In the genomic region with DNA sequence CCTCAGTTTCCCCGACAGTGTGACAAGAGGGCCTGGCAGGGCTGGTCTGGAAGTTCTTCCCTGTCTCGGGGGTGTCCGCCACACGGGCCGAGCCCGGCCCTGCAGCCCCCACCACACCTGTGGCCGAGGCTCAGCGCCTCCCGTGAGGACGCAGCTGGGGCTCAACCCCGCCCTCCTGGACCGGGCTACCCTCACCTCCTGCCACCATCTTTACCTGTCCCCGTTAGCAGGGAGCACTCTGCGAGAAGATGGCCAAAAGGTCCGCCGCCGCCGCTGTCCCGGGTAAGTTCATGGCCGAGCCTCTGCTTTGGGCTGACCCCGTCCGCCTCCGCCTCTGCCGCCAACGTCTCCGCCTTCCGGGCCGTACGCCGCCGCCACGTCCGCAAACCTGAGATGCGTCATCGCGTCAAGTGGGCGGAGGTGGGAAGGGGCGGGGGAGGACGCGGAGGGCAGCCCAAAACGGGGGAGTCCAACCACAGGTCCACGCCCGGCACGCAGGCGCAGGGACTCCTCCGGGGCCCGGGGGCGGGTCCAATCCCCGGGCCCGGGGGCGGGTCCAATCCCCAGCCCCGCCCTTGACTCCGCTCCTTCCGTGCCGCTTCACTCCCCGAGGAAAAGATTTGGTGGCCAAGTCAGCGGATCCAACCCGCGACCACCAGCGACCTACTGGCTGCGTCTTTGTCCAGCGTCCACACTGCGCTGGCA, we compare ENCODE assay signal across 1 cellular context.
TF ChIP-seq lines count a peak whose summit lies in the region.

A gene (minus strand): TSS at position 351 of the 705 bp plus-strand sequence. CDS start 4,295 bp downstream, outside the sequence.

TF ChIP-seq in GM12878, 131 proteins besides CTCF, POLR2A, EP300 and RAD21 (continued from another document and continues in another):
- TF ChIP-seq, protein P1, sequence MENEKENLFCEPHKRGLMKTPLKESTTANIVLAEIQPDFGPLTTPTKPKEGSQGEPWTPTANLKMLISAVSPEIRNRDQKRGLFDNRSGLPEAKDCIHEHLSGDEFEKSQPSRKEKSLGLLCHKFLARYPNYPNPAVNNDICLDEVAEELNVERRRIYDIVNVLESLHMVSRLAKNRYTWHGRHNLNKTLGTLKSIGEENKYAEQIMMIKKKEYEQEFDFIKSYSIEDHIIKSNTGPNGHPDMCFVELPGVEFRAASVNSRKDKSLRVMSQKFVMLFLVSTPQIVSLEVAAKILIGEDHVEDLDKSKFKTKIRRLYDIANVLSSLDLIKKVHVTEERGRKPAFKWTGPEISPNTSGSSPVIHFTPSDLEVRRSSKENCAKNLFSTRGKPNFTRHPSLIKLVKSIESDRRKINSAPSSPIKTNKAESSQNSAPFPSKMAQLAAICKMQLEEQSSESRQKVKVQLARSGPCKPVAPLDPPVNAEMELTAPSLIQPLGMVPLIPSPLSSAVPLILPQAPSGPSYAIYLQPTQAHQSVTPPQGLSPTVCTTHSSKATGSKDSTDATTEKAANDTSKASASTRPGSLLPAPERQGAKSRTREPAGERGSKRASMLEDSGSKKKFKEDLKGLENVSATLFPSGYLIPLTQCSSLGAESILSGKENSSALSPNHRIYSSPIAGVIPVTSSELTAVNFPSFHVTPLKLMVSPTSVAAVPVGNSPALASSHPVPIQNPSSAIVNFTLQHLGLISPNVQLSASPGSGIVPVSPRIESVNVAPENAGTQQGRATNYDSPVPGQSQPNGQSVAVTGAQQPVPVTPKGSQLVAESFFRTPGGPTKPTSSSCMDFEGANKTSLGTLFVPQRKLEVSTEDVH (IDR thresholded peaks at IDR 0.05; ENCODE audit: low read depth, partially characterized antibody), result no peak
- TF ChIP-seq, protein P2, sequence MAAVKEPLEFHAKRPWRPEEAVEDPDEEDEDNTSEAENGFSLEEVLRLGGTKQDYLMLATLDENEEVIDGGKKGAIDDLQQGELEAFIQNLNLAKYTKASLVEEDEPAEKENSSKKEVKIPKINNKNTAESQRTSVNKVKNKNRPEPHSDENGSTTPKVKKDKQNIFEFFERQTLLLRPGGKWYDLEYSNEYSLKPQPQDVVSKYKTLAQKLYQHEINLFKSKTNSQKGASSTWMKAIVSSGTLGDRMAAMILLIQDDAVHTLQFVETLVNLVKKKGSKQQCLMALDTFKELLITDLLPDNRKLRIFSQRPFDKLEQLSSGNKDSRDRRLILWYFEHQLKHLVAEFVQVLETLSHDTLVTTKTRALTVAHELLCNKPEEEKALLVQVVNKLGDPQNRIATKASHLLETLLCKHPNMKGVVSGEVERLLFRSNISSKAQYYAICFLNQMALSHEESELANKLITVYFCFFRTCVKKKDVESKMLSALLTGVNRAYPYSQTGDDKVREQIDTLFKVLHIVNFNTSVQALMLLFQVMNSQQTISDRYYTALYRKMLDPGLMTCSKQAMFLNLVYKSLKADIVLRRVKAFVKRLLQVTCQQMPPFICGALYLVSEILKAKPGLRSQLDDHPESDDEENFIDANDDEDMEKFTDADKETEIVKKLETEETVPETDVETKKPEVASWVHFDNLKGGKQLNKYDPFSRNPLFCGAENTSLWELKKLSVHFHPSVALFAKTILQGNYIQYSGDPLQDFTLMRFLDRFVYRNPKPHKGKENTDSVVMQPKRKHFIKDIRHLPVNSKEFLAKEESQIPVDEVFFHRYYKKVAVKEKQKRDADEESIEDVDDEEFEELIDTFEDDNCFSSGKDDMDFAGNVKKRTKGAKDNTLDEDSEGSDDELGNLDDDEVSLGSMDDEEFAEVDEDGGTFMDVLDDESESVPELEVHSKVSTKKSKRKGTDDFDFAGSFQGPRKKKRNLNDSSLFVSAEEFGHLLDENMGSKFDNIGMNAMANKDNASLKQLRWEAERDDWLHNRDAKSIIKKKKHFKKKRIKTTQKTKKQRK (IDR thresholded peaks at IDR 0.05; ENCODE audit: low read depth, low read length), result no peak
- TF ChIP-seq EZH2 (IDR thresholded peaks at IDR 0.05; ENCODE audit: borderline replicate concordance, control insufficient read depth, low read depth, low read length) (no peak), CBX5 (IDR thresholded peaks at IDR 0.05; ENCODE audit: low read depth) (0 out of 2 replicates have a peak, but pooled peaks have one; percentile 39), ZNF207 (IDR thresholded peaks at IDR 0.05; ENCODE audit: borderline replicate concordance) (no peak), PAX8 (IDR thresholded peaks at IDR 0.05) (no peak), SUZ12 (IDR thresholded peaks at IDR 0.05; ENCODE audit: unreplicated experiment) (no peak), RELA (IDR thresholded peaks at IDR 0.05; ENCODE audit: borderline replicate concordance, partially characterized antibody) (peak; percentile 71), NR2C2 (IDR thresholded peaks at IDR 0.05; ENCODE audit: borderline replicate concordance, control insufficient read depth, insufficient read length, low read depth) (no peak), TAF1 (IDR thresholded peaks at IDR 0.05; ENCODE audit: borderline replicate concordance, low read depth, low read length) (peak; percentile 44; the same call in 1 of the 2 replicates), CREM (IDR thresholded peaks at IDR 0.05; ENCODE audit: low read depth) (peak; percentile 93), RFX5 (IDR thresholded peaks at IDR 0.05; ENCODE audit: low read depth, low read length) (no peak), CEBPB (IDR thresholded peaks at IDR 0.05; ENCODE audit: borderline replicate concordance in 1 of 2, low read depth in 2 of 2, low read length in 2 of 2) (no peak), EGR1 (IDR thresholded peaks at IDR 0.05; ENCODE audit: borderline replicate concordance in 1 of 2, low read depth in 2 of 2, low read length in 2 of 2) (peak; percentile 95 to 99), TCF7 (IDR thresholded peaks at IDR 0.05; ENCODE audit: borderline replicate concordance) (no peak), CBX3 (IDR thresholded peaks at IDR 0.05; ENCODE audit: borderline replicate concordance, low read depth) (no peak), WRNIP1 (IDR thresholded peaks at IDR 0.05; ENCODE audit: borderline replicate concordance, low read depth, low read length) (no peak), IKZF1 (conservative IDR thresholded peaks at IDR 0.05) (no peak; the same call in 1 of the 2 replicates), PAX5 (IDR thresholded peaks at IDR 0.05; ENCODE audit: borderline replicate concordance, low read depth, low read length) (no peak), MYB (IDR thresholded peaks at IDR 0.05; ENCODE audit: borderline replicate concordance, low read depth, low read length) (no peak), RUNX3 (IDR thresholded peaks at IDR 0.05; ENCODE audit: low read length) (peak; percentile 58), ASH2L (IDR thresholded peaks at IDR 0.05; ENCODE audit: borderline replicate concordance, low read depth) (no peak), MTA2 (IDR thresholded peaks at IDR 0.05; ENCODE audit: low read depth) (no peak), DPF2 (IDR thresholded peaks at IDR 0.05) (peak; percentile 65)
- TF ChIP-seq, protein P3, sequence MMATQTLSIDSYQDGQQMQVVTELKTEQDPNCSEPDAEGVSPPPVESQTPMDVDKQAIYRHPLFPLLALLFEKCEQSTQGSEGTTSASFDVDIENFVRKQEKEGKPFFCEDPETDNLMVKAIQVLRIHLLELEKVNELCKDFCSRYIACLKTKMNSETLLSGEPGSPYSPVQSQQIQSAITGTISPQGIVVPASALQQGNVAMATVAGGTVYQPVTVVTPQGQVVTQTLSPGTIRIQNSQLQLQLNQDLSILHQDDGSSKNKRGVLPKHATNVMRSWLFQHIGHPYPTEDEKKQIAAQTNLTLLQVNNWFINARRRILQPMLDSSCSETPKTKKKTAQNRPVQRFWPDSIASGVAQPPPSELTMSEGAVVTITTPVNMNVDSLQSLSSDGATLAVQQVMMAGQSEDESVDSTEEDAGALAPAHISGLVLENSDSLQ (IDR thresholded peaks at IDR 0.05), result peak; percentile 16; the same call in 1 of the 2 replicates
- TF ChIP-seq, protein P4, sequence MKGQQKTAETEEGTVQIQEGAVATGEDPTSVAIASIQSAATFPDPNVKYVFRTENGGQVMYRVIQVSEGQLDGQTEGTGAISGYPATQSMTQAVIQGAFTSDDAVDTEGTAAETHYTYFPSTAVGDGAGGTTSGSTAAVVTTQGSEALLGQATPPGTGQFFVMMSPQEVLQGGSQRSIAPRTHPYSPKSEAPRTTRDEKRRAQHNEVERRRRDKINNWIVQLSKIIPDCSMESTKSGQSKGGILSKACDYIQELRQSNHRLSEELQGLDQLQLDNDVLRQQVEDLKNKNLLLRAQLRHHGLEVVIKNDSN (IDR thresholded peaks at IDR 0.05; ENCODE audit: borderline replicate concordance, extremely low read length, insufficient read depth, low read depth, low read length), result no peak
- TF ChIP-seq, protein P5, sequence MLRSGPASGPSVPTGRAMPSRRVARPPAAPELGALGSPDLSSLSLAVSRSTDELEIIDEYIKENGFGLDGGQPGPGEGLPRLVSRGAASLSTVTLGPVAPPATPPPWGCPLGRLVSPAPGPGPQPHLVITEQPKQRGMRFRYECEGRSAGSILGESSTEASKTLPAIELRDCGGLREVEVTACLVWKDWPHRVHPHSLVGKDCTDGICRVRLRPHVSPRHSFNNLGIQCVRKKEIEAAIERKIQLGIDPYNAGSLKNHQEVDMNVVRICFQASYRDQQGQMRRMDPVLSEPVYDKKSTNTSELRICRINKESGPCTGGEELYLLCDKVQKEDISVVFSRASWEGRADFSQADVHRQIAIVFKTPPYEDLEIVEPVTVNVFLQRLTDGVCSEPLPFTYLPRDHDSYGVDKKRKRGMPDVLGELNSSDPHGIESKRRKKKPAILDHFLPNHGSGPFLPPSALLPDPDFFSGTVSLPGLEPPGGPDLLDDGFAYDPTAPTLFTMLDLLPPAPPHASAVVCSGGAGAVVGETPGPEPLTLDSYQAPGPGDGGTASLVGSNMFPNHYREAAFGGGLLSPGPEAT (IDR thresholded peaks at IDR 0.05; ENCODE audit: low read depth), result no peak
- TF ChIP-seq, protein P6, sequence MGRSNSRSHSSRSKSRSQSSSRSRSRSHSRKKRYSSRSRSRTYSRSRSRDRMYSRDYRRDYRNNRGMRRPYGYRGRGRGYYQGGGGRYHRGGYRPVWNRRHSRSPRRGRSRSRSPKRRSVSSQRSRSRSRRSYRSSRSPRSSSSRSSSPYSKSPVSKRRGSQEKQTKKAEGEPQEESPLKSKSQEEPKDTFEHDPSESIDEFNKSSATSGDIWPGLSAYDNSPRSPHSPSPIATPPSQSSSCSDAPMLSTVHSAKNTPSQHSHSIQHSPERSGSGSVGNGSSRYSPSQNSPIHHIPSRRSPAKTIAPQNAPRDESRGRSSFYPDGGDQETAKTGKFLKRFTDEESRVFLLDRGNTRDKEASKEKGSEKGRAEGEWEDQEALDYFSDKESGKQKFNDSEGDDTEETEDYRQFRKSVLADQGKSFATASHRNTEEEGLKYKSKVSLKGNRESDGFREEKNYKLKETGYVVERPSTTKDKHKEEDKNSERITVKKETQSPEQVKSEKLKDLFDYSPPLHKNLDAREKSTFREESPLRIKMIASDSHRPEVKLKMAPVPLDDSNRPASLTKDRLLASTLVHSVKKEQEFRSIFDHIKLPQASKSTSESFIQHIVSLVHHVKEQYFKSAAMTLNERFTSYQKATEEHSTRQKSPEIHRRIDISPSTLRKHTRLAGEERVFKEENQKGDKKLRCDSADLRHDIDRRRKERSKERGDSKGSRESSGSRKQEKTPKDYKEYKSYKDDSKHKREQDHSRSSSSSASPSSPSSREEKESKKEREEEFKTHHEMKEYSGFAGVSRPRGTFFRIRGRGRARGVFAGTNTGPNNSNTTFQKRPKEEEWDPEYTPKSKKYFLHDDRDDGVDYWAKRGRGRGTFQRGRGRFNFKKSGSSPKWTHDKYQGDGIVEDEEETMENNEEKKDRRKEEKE (IDR thresholded peaks at IDR 0.05), result no peak
- TF ChIP-seq, protein P7, sequence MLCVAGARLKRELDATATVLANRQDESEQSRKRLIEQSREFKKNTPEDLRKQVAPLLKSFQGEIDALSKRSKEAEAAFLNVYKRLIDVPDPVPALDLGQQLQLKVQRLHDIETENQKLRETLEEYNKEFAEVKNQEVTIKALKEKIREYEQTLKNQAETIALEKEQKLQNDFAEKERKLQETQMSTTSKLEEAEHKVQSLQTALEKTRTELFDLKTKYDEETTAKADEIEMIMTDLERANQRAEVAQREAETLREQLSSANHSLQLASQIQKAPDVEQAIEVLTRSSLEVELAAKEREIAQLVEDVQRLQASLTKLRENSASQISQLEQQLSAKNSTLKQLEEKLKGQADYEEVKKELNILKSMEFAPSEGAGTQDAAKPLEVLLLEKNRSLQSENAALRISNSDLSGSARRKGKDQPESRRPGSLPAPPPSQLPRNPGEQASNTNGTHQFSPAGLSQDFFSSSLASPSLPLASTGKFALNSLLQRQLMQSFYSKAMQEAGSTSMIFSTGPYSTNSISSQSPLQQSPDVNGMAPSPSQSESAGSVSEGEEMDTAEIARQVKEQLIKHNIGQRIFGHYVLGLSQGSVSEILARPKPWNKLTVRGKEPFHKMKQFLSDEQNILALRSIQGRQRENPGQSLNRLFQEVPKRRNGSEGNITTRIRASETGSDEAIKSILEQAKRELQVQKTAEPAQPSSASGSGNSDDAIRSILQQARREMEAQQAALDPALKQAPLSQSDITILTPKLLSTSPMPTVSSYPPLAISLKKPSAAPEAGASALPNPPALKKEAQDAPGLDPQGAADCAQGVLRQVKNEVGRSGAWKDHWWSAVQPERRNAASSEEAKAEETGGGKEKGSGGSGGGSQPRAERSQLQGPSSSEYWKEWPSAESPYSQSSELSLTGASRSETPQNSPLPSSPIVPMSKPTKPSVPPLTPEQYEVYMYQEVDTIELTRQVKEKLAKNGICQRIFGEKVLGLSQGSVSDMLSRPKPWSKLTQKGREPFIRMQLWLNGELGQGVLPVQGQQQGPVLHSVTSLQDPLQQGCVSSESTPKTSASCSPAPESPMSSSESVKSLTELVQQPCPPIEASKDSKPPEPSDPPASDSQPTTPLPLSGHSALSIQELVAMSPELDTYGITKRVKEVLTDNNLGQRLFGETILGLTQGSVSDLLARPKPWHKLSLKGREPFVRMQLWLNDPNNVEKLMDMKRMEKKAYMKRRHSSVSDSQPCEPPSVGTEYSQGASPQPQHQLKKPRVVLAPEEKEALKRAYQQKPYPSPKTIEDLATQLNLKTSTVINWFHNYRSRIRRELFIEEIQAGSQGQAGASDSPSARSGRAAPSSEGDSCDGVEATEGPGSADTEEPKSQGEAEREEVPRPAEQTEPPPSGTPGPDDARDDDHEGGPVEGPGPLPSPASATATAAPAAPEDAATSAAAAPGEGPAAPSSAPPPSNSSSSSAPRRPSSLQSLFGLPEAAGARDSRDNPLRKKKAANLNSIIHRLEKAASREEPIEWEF (IDR thresholded peaks at IDR 0.05; ENCODE audit: insufficient replicate concordance, low read depth, low read length), result no peak
